Comparison of ENCODE assay signal across 9 cellular contexts in the genomic region with DNA sequence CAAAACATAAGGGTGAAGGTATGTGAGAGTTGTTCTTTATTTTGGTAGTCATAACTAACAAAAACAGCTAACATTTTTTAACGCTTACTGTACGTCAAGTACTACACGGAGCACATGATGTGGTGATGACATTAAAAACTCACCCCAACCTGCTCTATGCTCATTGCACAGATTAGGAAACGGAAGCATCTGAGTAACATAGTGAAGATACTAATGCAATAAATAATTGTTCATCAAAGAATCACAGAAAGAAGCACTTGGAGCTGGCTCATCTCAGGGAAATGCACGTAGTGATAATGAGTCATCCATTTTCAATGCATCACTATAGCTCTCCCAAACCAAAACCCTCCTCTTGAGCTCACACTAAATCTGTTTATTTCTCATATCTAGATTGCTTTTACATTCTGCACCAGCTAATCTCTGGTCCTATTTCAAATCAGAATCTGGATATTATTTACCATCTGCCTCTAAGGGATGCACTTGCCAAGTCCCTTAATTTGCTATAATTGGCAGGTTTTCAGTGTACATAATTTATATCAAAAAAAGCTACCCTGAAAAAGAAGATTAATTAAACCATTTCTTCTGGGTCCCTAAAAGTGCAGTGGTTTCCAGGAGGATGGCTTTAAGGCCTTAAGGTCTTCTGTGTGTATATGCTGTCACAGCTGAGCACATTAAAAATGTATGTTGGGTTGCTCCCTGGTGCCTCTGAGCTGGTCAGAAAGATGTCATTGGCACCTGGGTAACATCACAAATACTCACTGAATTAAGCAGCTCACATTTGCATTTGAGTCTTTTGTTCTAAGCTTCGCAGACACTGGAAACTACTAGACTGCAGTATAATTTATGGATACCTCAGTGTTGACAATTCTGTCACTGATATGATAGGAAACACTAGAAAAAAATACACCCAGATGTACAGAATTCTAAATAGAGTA.
A peak's percentile ranks its signal among the peaks of the same experiment; 100 is the strongest.
DNase-seq lines count a peak whose midpoint lies in the region; ATAC-seq and TF ChIP-seq lines count a peak whose summit lies in the region.
"Had no signal": no experiment of that assay in that cellular context is flagged by ENCODE, and none has a peak within 500 bp of the region (broad histone marks: within the 10 kb centered on the region; RNA-seq: fewer than 3 reads in every experiment).

No MANE protein-coding gene starts in this region.

- H2AFZ ChIP-seq in PC-3 (ENCODE audit: low read length), result no peak overlapping the region

- BruUV-seq in PC-3 (replicated peaks; lab: Mats Ljungman, UMichigan), result no TSS peak

- TF ChIP-seq CTCF in PC-3 (conservative IDR thresholded peaks at IDR 0.05; ENCODE audit: low read depth, low read length) (no peak), epithelial cell of proximal tubule (conservative IDR thresholded peaks at IDR 0.05; ENCODE audit: low read depth, low read length) (no peak)

- ATAC-seq in PC-3 (peak; percentile 89), GM19452 (IDR thresholded peaks at IDR 0.05; ENCODE audit: unreplicated experiment) (no peak), HG03045 (IDR thresholded peaks at IDR 0.05; ENCODE audit: unreplicated experiment) (no peak)

- intact Hi-C loops in PC-3 (cut with micrococcal nuclease), result loop anchor here (10.0 kb wide), 1 partner anchor 873 kb away; no protein-coding TSS in a partner anchor

- peak overlapping the region; percentile 52 for H3K27ac ChIP-seq in PC-3 (ENCODE audit: low read length)

- peak overlapping the region; percentile 15 for H3K4me2 ChIP-seq in PC-3 (ENCODE audit: low read length)

- no peaks in the 10 kb centered on the region for H3K27me3 ChIP-seq in PC-3 (ENCODE audit: low read length)

- POLR2A ChIA-PET in PC-3 (lab: Charles Lee; ENCODE audit: unreplicated experiment), result interaction anchor here (0.5 to 0.8 kb wide), 4 partner anchors 9 to 677 kb away, joined by 3 to 5 read pairs (median 4); partner anchors contain the start of gene CITED2

- no peaks in the 10 kb centered on the region for H4K20me1 ChIP-seq in PC-3 (ENCODE audit: low read length)

- CTCF ChIA-PET in PC-3 (lab: Charles Lee), result no interaction called here

- no peaks in the 10 kb centered on the region for H3F3A ChIP-seq in PC-3 (ENCODE audit: low read length, unreplicated experiment)

- H3K9me2 ChIP-seq in PC-3 (replicated peaks; ENCODE audit: low read length), result no peaks in the 10 kb centered on the region

- H3K36me3 ChIP-seq in PC-3 (ENCODE audit: low read depth, low read length), result no peaks in the 10 kb centered on the region

- H3K4me3 ChIP-seq in PC-3 (ENCODE audit: low read length) (no peak overlapping the region), epithelial cell of proximal tubule (ENCODE audit: low read depth, low read length) (no peak overlapping the region), skeletal muscle cell (ENCODE audit: low read depth, low read length) (no peak overlapping the region)

- peaks cover 27% of the 10 kb centered on the region for H3K4me1 ChIP-seq in PC-3 (ENCODE audit: insufficient read depth, low read length)

- no peaks in the 10 kb centered on the region for H3K9me3 ChIP-seq in PC-3 (ENCODE audit: low read length)

- DNase-seq in HCEC 1CT (peak; percentile 100), PC-3 (peak; percentile 83), epithelial cell of proximal tubule (ENCODE audit: low read depth) (peak; percentile 41), skeletal muscle cell (ENCODE audit: low read depth) (peak; percentile 91), NOMO-1 treated with DMSO at 0.1 percent for 48 hours (lab: John Stamatoyannopoulos, UW; ENCODE audit: unreplicated experiment) (no peak)
- DNase-seq: activated T-cell treated with anti-CD3 and anti-CD28 coated beads, Interleukin-2, amount 50 U/mL, for 48 hours; substantia nigra had no signal

- H3K9ac ChIP-seq in PC-3 (ENCODE audit: low read length), result no peak overlapping the region

- H3K79me2 ChIP-seq in PC-3 (ENCODE audit: low read length), result no peaks in the 10 kb centered on the region
